Comparison of ENCODE assay signal across 10 cellular contexts in genomic region chr1:186446138-186446537, GRCh38. TPM values are rescaled to one million over a fixed set of nuclear protein-coding genes. Genes with fewer than 3 reads are reported as not detected.
"Had no signal": no experiment of that assay in that cellular context is flagged by ENCODE, and none has a peak within 500 bp of the region (broad histone marks: within the 10 kb centered on the region; RNA-seq: fewer than 3 reads in every experiment).

No MANE protein-coding gene starts in this region.

- H3K4me2 ChIP-seq: GM23338 had no signal

- H3K36me3 ChIP-seq: HAP-1 had no signal

- ATAC-seq: GM23338, HCT116 had no signal

- DNase-seq: H7, HFFc6, KG1 had no signal

- H3K4me3 ChIP-seq: GM23338, HAP-1 had no signal

- H3K4me1 ChIP-seq: HAP-1 had no signal

- H3K9me3 ChIP-seq: HAP-1 had no signal

- H3K27ac ChIP-seq: HL-60 had no signal

- H2AFZ ChIP-seq: GM23338 had no signal

RNA-seq across cellular contexts. Expression of gene PDC, which starts 14.8 kb away (rescaled TPM):
- total RNA-seq: GM23338, H4, H7, HT1080 had no signal
- polyA plus RNA-seq: GM23338, IgD-negative memory B cell had no signal
